In the genomic region with DNA sequence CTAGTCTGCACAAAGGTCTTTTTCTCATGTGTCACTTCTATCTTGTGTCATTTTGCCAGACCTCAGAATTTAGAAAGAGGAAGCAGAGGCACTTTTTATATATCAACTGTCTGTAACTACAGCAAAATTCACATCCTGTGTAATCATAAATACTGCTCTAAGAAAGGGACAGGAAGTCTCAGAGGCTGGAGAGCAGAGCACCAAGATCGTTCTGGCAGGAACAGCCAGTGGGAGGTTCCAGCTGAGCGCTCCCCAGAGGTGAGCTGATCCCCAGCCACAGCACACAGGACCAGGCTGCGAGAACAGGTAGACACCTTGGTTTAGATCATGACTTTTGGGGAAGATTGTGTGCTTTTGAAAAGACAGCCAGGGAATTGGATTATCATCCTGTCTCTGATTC, we compare ENCODE assay signal across 8 cellular contexts. TPM values are rescaled to one million over a fixed set of nuclear protein-coding genes. Genes with fewer than 3 reads are reported as not detected.
DNase-seq lines count a peak whose midpoint lies in the region; ATAC-seq and TF ChIP-seq lines count a peak whose summit lies in the region.

A gene with protein sequence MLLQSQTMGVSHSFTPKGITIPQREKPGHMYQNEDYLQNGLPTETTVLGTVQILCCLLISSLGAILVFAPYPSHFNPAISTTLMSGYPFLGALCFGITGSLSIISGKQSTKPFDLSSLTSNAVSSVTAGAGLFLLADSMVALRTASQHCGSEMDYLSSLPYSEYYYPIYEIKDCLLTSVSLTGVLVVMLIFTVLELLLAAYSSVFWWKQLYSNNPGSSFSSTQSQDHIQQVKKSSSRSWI (plus strand): TSS at position 174 of the 400 bp plus-strand sequence. CDS start 4,610 bp downstream, outside the sequence.

- peak; percentile 95 for ATAC-seq in GM19455 (IDR thresholded peaks at IDR 0.05; ENCODE audit: unreplicated experiment)
- ATAC-seq in HG03469 (IDR thresholded peaks at IDR 0.05; ENCODE audit: unreplicated experiment) = peak; percentile 86
- peak; percentile 91 to 92 for ATAC-seq in stimulated activated naive B cell treated with anti-CD40 and anti-IgM and Interleukin-4, amounts not matched to agents 10 μg/mL and 1 μg/mL and 100 μg/mL, for 72 hours (replicated peaks)

- H3K4me2 ChIP-seq in BLaER1 treated with 17β-estradiol and CSF1 and Interleukin-3, amounts not matched to agents 10 nM and 100 nM = peak within 1 kb of the TSS; percentile 79 to 97 (median 86)

- peaks cover 51 to 78% of the 10 kb centered on the region in 2 donors for H3K4me1 Mint-ChIP-seq in stimulated activated naive B cell treated with anti-CD40 and anti-IgM and Interleukin-4, amounts not matched to agents 10 μg/mL and 1 μg/mL and 100 μg/mL, for 72 hours

- DNase-seq in colonic mucosa (no peak), NCI-H526 (lab: John Stamatoyannopoulos, UW) (no peak), COLO668 (lab: John Stamatoyannopoulos, UW; ENCODE audit: unreplicated experiment) (no peak), T-helper 9 cell (no peak)
- DNase-seq in stimulated activated naive B cell treated with anti-CD40 and anti-IgM and Interleukin-4, amounts not matched to agents 10 μg/mL and 1 μg/mL and 100 μg/mL, for 72 hours = peak; percentile 66

- TF ChIP-seq CTCF in colonic mucosa (IDR thresholded peaks at IDR 0.05) = no peak

- H4K20me1 ChIP-seq in BLaER1 treated with 17β-estradiol and CSF1 and Interleukin-3, amounts not matched to agents 10 nM and 100 nM = peaks cover 0 to 8% (median 0%) of the 10 kb centered on the region in 11 experiments; a peak in 1 of 22 replicates

- H3K27ac Mint-ChIP-seq in stimulated activated naive B cell treated with anti-CD40 and anti-IgM and Interleukin-4, amounts not matched to agents 10 μg/mL and 1 μg/mL and 100 μg/mL, for 72 hours = peak within 1 kb of the TSS; percentile 97

- H3K36me3 Mint-ChIP-seq in stimulated activated naive B cell treated with anti-CD40 and anti-IgM and Interleukin-4, amounts not matched to agents 10 μg/mL and 1 μg/mL and 100 μg/mL, for 72 hours = peaks cover 4% of the 10 kb centered on the region in 2 donors

- H3K27me3 ChIP-seq in BLaER1 treated with 17β-estradiol and CSF1 and Interleukin-3, amounts not matched to agents 10 nM and 100 nM = no peaks in the 10 kb centered on the region
- no peaks in the 10 kb centered on the region for H3K27me3 ChIP-seq in colonic mucosa

- no peaks in the 10 kb centered on the region for H3K9me3 Mint-ChIP-seq in stimulated activated naive B cell treated with anti-CD40 and anti-IgM and Interleukin-4, amounts not matched to agents 10 μg/mL and 1 μg/mL and 100 μg/mL, for 72 hours

- peak within 1 kb of the TSS; percentile 88 to 99 (median 94) for H3K27ac ChIP-seq in BLaER1 treated with 17β-estradiol and CSF1 and Interleukin-3, amounts not matched to agents 10 nM and 100 nM
- H3K27ac ChIP-seq in colonic mucosa = peak within 1 kb of the TSS; percentile 43

- peak within 1 kb of the TSS; percentile 64 to 83 for H3K4me3 Mint-ChIP-seq in stimulated activated naive B cell treated with anti-CD40 and anti-IgM and Interleukin-4, amounts not matched to agents 10 μg/mL and 1 μg/mL and 100 μg/mL, for 72 hours

- intact Hi-C loops in colonic mucosa (cut with DNase I) = no loop called here

- H3K27me3 Mint-ChIP-seq in stimulated activated naive B cell treated with anti-CD40 and anti-IgM and Interleukin-4, amounts not matched to agents 10 μg/mL and 1 μg/mL and 100 μg/mL, for 72 hours = no peaks in the 10 kb centered on the region

- H3K9me3 ChIP-seq in BLaER1 treated with 17β-estradiol and CSF1 and Interleukin-3, amounts not matched to agents 10 nM and 100 nM (replicated peaks in 1 of 11) = peaks cover 11 to 68% (median 62%) of the 10 kb centered on the region in 11 experiments; a peak in 21 of 22 replicates
- H3K9me3 ChIP-seq in colonic mucosa = no peaks in the 10 kb centered on the region

- peak within 1 kb of the TSS; percentile 24 to 75 (median 46); a peak in 14 of 20 replicates for H3K4me3 ChIP-seq in BLaER1 treated with 17β-estradiol and CSF1 and Interleukin-3, amounts not matched to agents 10 nM and 100 nM
- H3K4me3 ChIP-seq in colonic mucosa = no peak within 1 kb of the TSS

- H3K36me3 ChIP-seq in BLaER1 treated with 17β-estradiol and CSF1 and Interleukin-3, amounts not matched to agents 10 nM and 100 nM = peaks cover 0 to 48% (median 0%) of the 10 kb centered on the region in 11 experiments; a peak in 6 of 22 replicates
- H3K36me3 ChIP-seq in colonic mucosa = no peaks in the 10 kb centered on the region

- H3K9ac ChIP-seq in BLaER1 treated with 17β-estradiol and CSF1 and Interleukin-3, amounts not matched to agents 10 nM and 100 nM = peak within 1 kb of the TSS; percentile 68 to 98 (median 75)
- H3K9ac ChIP-seq in colonic mucosa (ENCODE audit: low read depth in 2 of 2, low read length in 2 of 2) = no peak within 1 kb of the TSS

- peaks cover 40 to 69% (median 45%) of the 10 kb centered on the region in 10 experiments for H3K4me1 ChIP-seq in BLaER1 treated with 17β-estradiol and CSF1 and Interleukin-3, amounts not matched to agents 10 nM and 100 nM
- H3K4me1 ChIP-seq in colonic mucosa = no peaks in the 10 kb centered on the region

RNA-seq across cellular contexts. Expression of the gene that starts here (rescaled TPM):
- total RNA-seq in colonic mucosa = 10 to 100 TPM in 1 of 2 donors, 1 to 10 TPM in 1; 3.3 to 12.6 TPM

Comparison
In these comparisons a context has a peak if more than half of its experiments do, and no peak if none do; other contexts are left out.
1. H3K9ac ChIP-seq: peak in BLaER1 treated with 17β-estradiol and CSF1 and Interleukin-3, amounts not matched to agents 10 nM and 100 nM (11 of 11); none in colonic mucosa (0 of 2).
2. Peak in every context shown above with its lines, with median percentiles within 50 percentile points of each other: ATAC-seq.